ENCODE assay signal across 9 cellular contexts in genomic region chr11:12768731-12769673, GRCh38.
A peak's percentile ranks its signal among the peaks of the same experiment; 100 is the strongest.
DNase-seq lines count a peak whose midpoint lies in the region; ATAC-seq, FAIRE-seq and TF ChIP-seq lines count a peak whose summit lies in the region.
"Had no signal": no experiment of that assay in that cellular context is flagged by ENCODE, and none has a peak within 500 bp of the region (broad histone marks: within the 10 kb centered on the region; RNA-seq: fewer than 3 reads in every experiment).

No MANE protein-coding gene starts in this region.

- in situ Hi-C loops in GM12878 (cut with MboI), result no loop called here

- RAD21 ChIA-PET in GM12878 (lab: Charles Lee; ENCODE audit: unreplicated experiment), result no interaction called here

- intact Hi-C loops in GM12878 (cut with micrococcal nuclease; ENCODE audit: unreplicated experiment), result no loop called here
- intact Hi-C loops in uterus (cut with DNase I; ENCODE audit: low total_unique reads), result no loop called here

- CTCF ChIA-PET in GM12878 (lab: Yijun Ruan, JAX), result no interaction called here

- H3K4me1 ChIP-seq in GM12878 (ENCODE audit: control insufficient read depth, insufficient read depth, low read length) (no peaks in the 10 kb centered on the region), uterus (no peaks in the 10 kb centered on the region)

- no peak overlapping the region for H3K4me3 ChIP-seq in GM12878
- H3K4me3 ChIP-seq in uterus, result no peak overlapping the region
- H3K4me3 ChIP-seq in H7 (ENCODE audit: insufficient read depth, low read depth, low read length), result no peak overlapping the region

- no peak for FAIRE-seq in GM12878 (lab: Jason Lieb, UNC)

- no peak for TF ChIP-seq POLR2A in GM12878 (IDR thresholded peaks at IDR 0.05; ENCODE audit: low read depth, low read length)
- TF ChIP-seq POLR2A in uterus (IDR thresholded peaks at IDR 0.05), result no peak

- H3K9ac ChIP-seq in GM12878 (ENCODE audit: control insufficient read depth, insufficient read depth, low read length), result no peak overlapping the region

- no peak overlapping the region for H2AFZ ChIP-seq in GM12878 (ENCODE audit: control insufficient read depth, low read depth, low read length)

- H3K9me3 ChIP-seq in GM12878 (replicated peaks; ENCODE audit: control insufficient read depth, insufficient read depth, low read length), result no peaks in the 10 kb centered on the region
- no peaks in the 10 kb centered on the region for H3K9me3 ChIP-seq in uterus

- SMC1A ChIA-PET in GM12878 (lab: Charles Lee; ENCODE audit: uncharacterized antibody, unreplicated experiment), result no interaction called here

- no peak for TF ChIP-seq RAD21 in GM12878 (IDR thresholded peaks at IDR 0.05; ENCODE audit: insufficient read depth, low read depth, low read length)

- no TSS peak for BruUV-seq in GM12878 (replicated peaks; lab: Mats Ljungman, UMichigan)

- H3K27me3 ChIP-seq in GM12878 (replicated peaks in 1 of 2; ENCODE audit: control insufficient read depth in 2 of 2, insufficient read depth in 2 of 2, low read length in 1 of 2), result no peaks in the 10 kb centered on the region; a peak in 1 of 4 replicates
- H3K27me3 ChIP-seq in uterus, result no peaks in the 10 kb centered on the region
- H3K27me3 ChIP-seq in H7 (ENCODE audit: control insufficient read depth, insufficient read depth, low read length), result no peaks in the 10 kb centered on the region

- no peak for TF ChIP-seq EP300 in GM12878 (IDR thresholded peaks at IDR 0.05; ENCODE audit: borderline replicate concordance in 1 of 2, control insufficient read depth in 1 of 2, low read depth in 2 of 2, low read length in 2 of 2)

- no peaks in the 10 kb centered on the region for H3K79me2 ChIP-seq in GM12878 (ENCODE audit: control insufficient read depth, insufficient read depth, low read length)

- ATAC-seq in HG03159 (IDR thresholded peaks at IDR 0.05; ENCODE audit: unreplicated experiment) (peak; percentile 41), GM12878 (peak; percentile 66)

- DNase-seq in stimulated activated CD4-positive, alpha-beta T cell treated with anti-CD3 and anti-CD28 coated beads, Interleukin-15, amount 100 ng/mL, for 24 hours, result peak; percentile 4
- no peak for DNase-seq in stimulated activated CD4-positive, alpha-beta T cell treated with anti-CD3 and anti-CD28 coated beads, Interleukin-4, amount 100 ng/mL, for 24 hours
- DNase-seq in GM12878 (ENCODE audit: low read depth, low spot score) (no peak), uterus (no peak), SKM-1 treated with dmso at 0.1 percent for 144 hours (lab: John Stamatoyannopoulos, UW; ENCODE audit: unreplicated experiment) (no peak), H7 (no peak)
- no peak for DNase-seq in activated effector memory CD4-positive, alpha-beta T cell treated with anti-CD3 and anti-CD28 coated beads, Interleukin-2, amount 50 U/mL, for 16 hours
- DNase-seq: NCI-H2171 had no signal

- WGBS in GM12878 (ENCODE audit: insufficient coverage, insufficient replicate concordance, low lambda C conversion rate, missing lambda C conversion rate), result 36% methylated on average over 7 of the region's 7 CpGs

- TF ChIP-seq CTCF in GM12878 (IDR thresholded peaks at IDR 0.05 in 2 of 3, conservative IDR thresholded peaks at IDR 0.05 in 1 of 3; ENCODE audit: control insufficient read depth in 2 of 3, extremely low read depth in 1 of 3, insufficient read depth in 1 of 3, low read depth in 3 of 3, low read length in 3 of 3) (no peak), uterus (IDR thresholded peaks at IDR 0.05) (no peak)

- H3K27ac ChIP-seq in GM12878 (ENCODE audit: control insufficient read depth, insufficient read depth), result no peak overlapping the region
- peak overlapping the region; percentile 8 to 40 for H3K27ac ChIP-seq in uterus

- no peaks in the 10 kb centered on the region for H3K36me3 ChIP-seq in GM12878 (ENCODE audit: control insufficient read depth in 2 of 2, insufficient read depth in 2 of 2, low read length in 1 of 2)
- no peaks in the 10 kb centered on the region for H3K36me3 ChIP-seq in uterus
- peaks cover 3% of the 10 kb centered on the region for H3K36me3 ChIP-seq in H7 (replicated peaks; ENCODE audit: control insufficient read depth, insufficient read depth, low read length)

- H3K4me2 ChIP-seq in GM12878 (ENCODE audit: control insufficient read depth, insufficient read depth), result no peak overlapping the region

- no peaks in the 10 kb centered on the region for H4K20me1 ChIP-seq in GM12878 (ENCODE audit: control insufficient read depth, insufficient read depth)

- POLR2A ChIA-PET in GM12878 (lab: Charles Lee), result no interaction called here

TF ChIP-seq in GM12878, 131 proteins besides CTCF, POLR2A, EP300 and RAD21:
- TF ChIP-seq BHLHE40 (IDR thresholded peaks at IDR 0.05; ENCODE audit: borderline replicate concordance in 1 of 2, low read depth in 2 of 2, low read length in 1 of 2) (no peak), MTA3 (IDR thresholded peaks at IDR 0.05; ENCODE audit: borderline replicate concordance, low read length) (no peak), MYB (IDR thresholded peaks at IDR 0.05; ENCODE audit: borderline replicate concordance, low read depth, low read length) (no peak), SMAD5 (IDR thresholded peaks at IDR 0.05; ENCODE audit: low read depth) (no peak), STAT1 (conservative IDR thresholded peaks at IDR 0.05) (no peak), CBX5 (IDR thresholded peaks at IDR 0.05; ENCODE audit: low read depth) (no peak), USF2 (IDR thresholded peaks at IDR 0.05; ENCODE audit: borderline replicate concordance, low read depth, low read length) (no peak), ETV6 (conservative IDR thresholded peaks at IDR 0.05 in 1 of 2, IDR thresholded peaks at IDR 0.05 in 1 of 2; ENCODE audit: borderline replicate concordance in 1 of 2, low read depth in 1 of 2) (no peak), ZNF217 (IDR thresholded peaks at IDR 0.05) (no peak), BCL11A (IDR thresholded peaks at IDR 0.05; ENCODE audit: low read depth, low read length) (no peak), NFIC (IDR thresholded peaks at IDR 0.05; ENCODE audit: low read depth, low read length) (no peak), MEF2B (IDR thresholded peaks at IDR 0.05; ENCODE audit: partially characterized antibody, poor library complexity, severe bottlenecking) (no peak)
TF ChIP-seq in GM12878: peak in this region for 0.
